In the genomic region with DNA sequence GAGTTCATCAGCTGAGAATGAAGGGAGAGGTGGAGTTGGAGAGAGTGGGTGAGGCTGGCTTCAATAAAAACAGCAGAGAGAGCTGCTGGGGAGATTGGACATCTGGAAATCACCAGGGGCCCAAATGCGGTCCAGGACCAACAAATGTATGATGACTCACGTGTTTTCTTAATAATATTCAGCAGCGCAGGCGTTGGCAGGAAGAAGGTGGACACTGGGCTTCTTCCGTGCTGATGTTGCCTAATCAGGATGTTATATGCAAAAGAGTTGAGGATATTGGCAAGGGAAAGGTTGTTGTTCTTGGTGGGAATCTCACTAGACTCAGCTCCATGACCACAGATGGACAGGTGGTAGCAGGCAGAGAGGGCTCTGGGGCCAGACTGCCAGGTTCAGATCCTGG, we compare ENCODE assay signal across 12 cellular contexts. TPM values are rescaled to one million over a fixed set of nuclear protein-coding genes. Genes with fewer than 3 reads are reported as not detected.
DNase-seq lines count a peak whose midpoint lies in the region; FAIRE-seq and TF ChIP-seq lines count a peak whose summit lies in the region.
"Had no signal": no experiment of that assay in that cellular context is flagged by ENCODE, and none has a peak within 500 bp of the region (broad histone marks: within the 10 kb centered on the region; RNA-seq: fewer than 3 reads in every experiment).

No MANE protein-coding gene starts in this region.

- no peaks in the 10 kb centered on the region for H3K36me3 Mint-ChIP-seq in chondrocyte (ENCODE audit: low read depth)

- H3K4me3 ChIP-seq in lower leg skin (ENCODE audit: low read depth, poor library complexity, severe bottlenecking) (no peak overlapping the region), adrenal gland (no peak overlapping the region)

- H3K36me3 ChIP-seq in adrenal gland (replicated peaks in 1 of 2), result no peaks in the 10 kb centered on the region

- H3K27ac ChIP-seq in adrenal gland, result no peak overlapping the region

- no peaks in the 10 kb centered on the region for H3K9me3 ChIP-seq in adrenal gland (replicated peaks in 1 of 3)

- in situ Hi-C loops in GM13976 (cut with MboI; ENCODE audit: low sequenced_read_pairs, unreplicated experiment), result no loop called here

- FAIRE-seq in HTR-8/SVneo (lab: Jason Lieb, UNC), result peak; percentile 64

- H3K27me3 Mint-ChIP-seq in chondrocyte (ENCODE audit: low read depth), result no peaks in the 10 kb centered on the region

- H3K27me3 ChIP-seq in adrenal gland, result no peaks in the 10 kb centered on the region

- TF ChIP-seq CTCF in chondrocyte (IDR thresholded peaks at IDR 0.05) (no peak), lower leg skin (IDR thresholded peaks at IDR 0.05) (no peak), GM13976 (IDR thresholded peaks at IDR 0.05; ENCODE audit: borderline replicate concordance, control extremely low read depth, extremely low read depth, insufficient read depth, missing control alignments) (no peak), adrenal gland (IDR thresholded peaks at IDR 0.05) (no peak)

- TF ChIP-seq POLR2A in lower leg skin (IDR thresholded peaks at IDR 0.05) (no peak), adrenal gland (IDR thresholded peaks at IDR 0.05) (no peak)

- H3K4me1 ChIP-seq in adrenal gland (replicated peaks in 1 of 2), result no peaks in the 10 kb centered on the region

- DNase-seq in AG08395 (ENCODE audit: low spot score) (peak; percentile 90), HTR-8/SVneo (ENCODE audit: insufficient read length, low spot score) (no peak), chondrocyte (ENCODE audit: low spot score) (no peak), lower leg skin (ENCODE audit: low spot score in 2 of 2) (peak; percentile 75 to 90), DMS114 treated with DMSO at 0.1 percent for 48 hours (lab: John Stamatoyannopoulos, UW; ENCODE audit: unreplicated experiment) (no peak), GM13976 (ENCODE audit: low spot score) (no peak), adrenal gland (no peak)
- DNase-seq in activated CD4-positive, CD25-positive, alpha-beta regulatory T cell (lab: John Stamatoyannopoulos, UW), result no peak
- DNase-seq: activated CD4-positive, alpha-beta T cell treated with anti-CD3 and anti-CD28 coated beads, Interleukin-2, amount 10 ng/mL, durations not matched to agents 7 days and 5 days; activated naive CD4-positive, alpha-beta T cell; NCI-H1694; SW 1271 had no signal

- WGBS in lower leg skin, 2 donors, result 43 to 48% methylated on average over 5 of the region's 5 CpGs
- 68 to 81% (median 76%) methylated on average over 5 of the region's 5 CpGs for WGBS in adrenal gland, 4 donors

- no peak overlapping the region for H3K4me3 Mint-ChIP-seq in chondrocyte (ENCODE audit: unreplicated experiment)
- H3K4me3 Mint-ChIP-seq: activated CD4-positive, alpha-beta T cell treated with anti-CD3 and anti-CD28 coated beads, Interleukin-2, amount 10 ng/mL, durations not matched to agents 7 days and 5 days had no signal

- H3K27ac Mint-ChIP-seq in chondrocyte (ENCODE audit: unreplicated experiment), result peak overlapping the region; percentile 77
- H3K27ac Mint-ChIP-seq: activated CD4-positive, alpha-beta T cell treated with anti-CD3 and anti-CD28 coated beads, Interleukin-2, amount 10 ng/mL, durations not matched to agents 7 days and 5 days had no signal

- H3K4me1 Mint-ChIP-seq in chondrocyte (ENCODE audit: low read depth), result peaks cover 9% of the 10 kb centered on the region
- H3K4me1 Mint-ChIP-seq: activated CD4-positive, alpha-beta T cell treated with anti-CD3 and anti-CD28 coated beads, Interleukin-2, amount 10 ng/mL, durations not matched to agents 7 days and 5 days had no signal

- intact Hi-C loops in lower leg skin (cut with DNase I; ENCODE audit: low total_unique reads), result no loop called here
- intact Hi-C loops in adrenal gland (cut with DNase I), result no loop called here

- H3K9me3 Mint-ChIP-seq in chondrocyte (ENCODE audit: low read depth), result peaks cover 8% of the 10 kb centered on the region
- H3K9me3 Mint-ChIP-seq: activated CD4-positive, alpha-beta T cell treated with anti-CD3 and anti-CD28 coated beads, Interleukin-2, amount 10 ng/mL, durations not matched to agents 7 days and 5 days had no signal

RNA-seq across cellular contexts. Expression of a gene that starts 12.8 kb away (rescaled TPM):
- total RNA-seq in chondrocyte, result 46.5 to 86.6 TPM (median 47.7 TPM) in 3 replicates
- 10 to 100 TPM; 18.3 to 52.0 (median 34.1) TPM for total RNA-seq in lower leg skin
- 10 to 100 TPM in 2 of 8 donors, 1 to 10 TPM in 6; 2.9 to 11.6 (median 6.3) TPM for total RNA-seq in adrenal gland
- polyA plus RNA-seq in adrenal gland, result 1 to 10 TPM; 5.4 to 9.8 (median 7.3) TPM
- total RNA-seq: activated CD4-positive, alpha-beta T cell treated with anti-CD3 and anti-CD28 coated beads, Interleukin-2, amount 10 ng/mL, durations not matched to agents 7 days and 5 days had no signal

Comparison
In these comparisons a context has a peak if more than half of its experiments do, and no peak if none do; other contexts are left out.
1. DNase-seq: peak in AG08395 (single experiment) and lower leg skin (2 of 2); none in HTR-8/SVneo (single experiment), chondrocyte (single experiment), DMS114 treated with DMSO at 0.1 percent for 48 hours (single experiment), GM13976 (single experiment), adrenal gland (0 of 7) and activated CD4-positive, CD25-positive, alpha-beta regulatory T cell (0 of 4).